ENCODE assay signal across 27 cellular contexts in the genomic region with DNA sequence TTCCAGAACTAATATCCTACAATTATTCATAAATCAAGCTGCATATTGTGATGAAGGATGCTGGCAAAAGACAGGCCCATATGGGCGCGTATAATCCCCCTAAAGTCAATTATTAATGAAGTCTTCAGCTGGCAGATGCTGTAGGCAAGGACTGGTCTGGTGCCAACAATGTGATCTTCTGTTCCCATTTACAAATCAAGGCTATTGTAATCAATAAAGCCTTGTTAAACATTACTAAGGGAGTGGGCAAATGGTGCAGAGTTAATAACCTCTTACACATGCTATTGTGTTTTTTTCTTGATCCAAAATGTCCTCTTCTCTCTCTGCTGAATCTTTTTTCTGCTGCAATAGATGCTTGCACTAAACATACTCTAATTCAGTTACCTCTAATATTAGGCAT.
DNase-seq lines count a peak whose midpoint lies in the region; ATAC-seq, FAIRE-seq and TF ChIP-seq lines count a peak whose summit lies in the region.
"Had no signal": no experiment of that assay in that cellular context is flagged by ENCODE, and none has a peak within 500 bp of the region (broad histone marks: within the 10 kb centered on the region; RNA-seq: fewer than 3 reads in every experiment).

No MANE protein-coding gene starts in this region.

- no peak overlapping the region for H3K27ac ChIP-seq in small intestine (ENCODE audit: low read depth in 1 of 2, low read length in 1 of 2)
- H3K27ac ChIP-seq: BLaER1 treated with 17β-estradiol and CSF1 and Interleukin-3, amounts not matched to agents 10 nM and 100 nM; cardiac muscle cell; heart left ventricle; lower lobe of right lung; right atrium auricular region; upper lobe of left lung had no signal

- H3K9me3 Mint-ChIP-seq in brain, result peaks cover 0 to 9% (median 2%) of the 10 kb centered on the region in 5 experiments
- H3K9me3 Mint-ChIP-seq: activated CD4-positive, alpha-beta memory T cell treated with anti-CD3 and anti-CD28 coated beads, Interleukin-2, amount 10 ng/mL, durations not matched to agents 7 days and 5 days; activated naive CD4-positive, alpha-beta T cell treated with anti-CD3 and anti-CD28 coated beads, Interleukin-2, amount 50 U/mL, for 72 hours; GM23338; IgD-negative memory B cell; stimulated activated effector memory CD8-positive, alpha-beta T cell treated with anti-CD3 and anti-CD28 coated beads, Interleukin-12 subunit alpha, Interleukin-12 subunit beta, amount 100 ng/mL, for 72 hours had no signal

- H3K4me3 ChIP-seq in small intestine (ENCODE audit: low read depth in 1 of 2, low read length in 2 of 2), result no peak overlapping the region
- H3K4me3 ChIP-seq: BLaER1 treated with 17β-estradiol and CSF1 and Interleukin-3, amounts not matched to agents 10 nM and 100 nM; cardiac muscle cell; GM23338; heart left ventricle; lower lobe of right lung; right atrium auricular region; upper lobe of left lung had no signal

- H3K27me3 Mint-ChIP-seq in brain, result peaks cover 6% of the 10 kb centered on the region
- H3K27me3 Mint-ChIP-seq: activated CD4-positive, alpha-beta memory T cell treated with anti-CD3 and anti-CD28 coated beads, Interleukin-2, amount 10 ng/mL, durations not matched to agents 7 days and 5 days had no signal

- H3K36me3 ChIP-seq in small intestine (ENCODE audit: control insufficient read depth in 2 of 2, insufficient read depth in 2 of 2, low read length in 2 of 2), result no peaks in the 10 kb centered on the region
- H3K36me3 ChIP-seq: BLaER1 treated with 17β-estradiol and CSF1 and Interleukin-3, amounts not matched to agents 10 nM and 100 nM; cardiac muscle cell; heart left ventricle; lower lobe of right lung; right atrium auricular region; upper lobe of left lung had no signal

- H3K27ac Mint-ChIP-seq in brain, result peak overlapping the region; percentile 10 to 86 (median 79)
- H3K27ac Mint-ChIP-seq: activated CD4-positive, alpha-beta memory T cell treated with anti-CD3 and anti-CD28 coated beads, Interleukin-2, amount 10 ng/mL, durations not matched to agents 7 days and 5 days; activated naive CD4-positive, alpha-beta T cell treated with anti-CD3 and anti-CD28 coated beads, Interleukin-2, amount 50 U/mL, for 72 hours; GM23338; IgD-negative memory B cell; nephron progenitor cell; stimulated activated effector memory CD8-positive, alpha-beta T cell treated with anti-CD3 and anti-CD28 coated beads, Interleukin-12 subunit alpha, Interleukin-12 subunit beta, amount 100 ng/mL, for 72 hours had no signal

- TF ChIP-seq CTCF in brain (conservative IDR thresholded peaks at IDR 0.05), result no peak

- H3K4me3 Mint-ChIP-seq in brain, result peak overlapping the region in 1 of 5 experiments; percentile 15
- H3K4me3 Mint-ChIP-seq: activated CD4-positive, alpha-beta memory T cell treated with anti-CD3 and anti-CD28 coated beads, Interleukin-2, amount 10 ng/mL, durations not matched to agents 7 days and 5 days; GM23338; IgD-negative memory B cell; nephron progenitor cell; stimulated activated effector memory CD8-positive, alpha-beta T cell treated with anti-CD3 and anti-CD28 coated beads, Interleukin-12 subunit alpha, Interleukin-12 subunit beta, amount 100 ng/mL, for 72 hours had no signal

- ATAC-seq in GM18520 (IDR thresholded peaks at IDR 0.05; ENCODE audit: unreplicated experiment), result no peak
- no peak for ATAC-seq in HG02852 (IDR thresholded peaks at IDR 0.05; ENCODE audit: unreplicated experiment)
- ATAC-seq in GM18511 (IDR thresholded peaks at IDR 0.05; ENCODE audit: unreplicated experiment), result no peak
- ATAC-seq: activated naive CD4-positive, alpha-beta T cell treated with anti-CD3 and anti-CD28 coated beads, Interleukin-2, amount 50 U/mL, for 72 hours; GM23338; heart left ventricle; lower lobe of right lung; stimulated activated effector memory CD8-positive, alpha-beta T cell treated with anti-CD3 and anti-CD28 coated beads, Interleukin-12 subunit alpha, Interleukin-12 subunit beta, amount 100 ng/mL, for 72 hours had no signal

- peak; percentile 36 for FAIRE-seq in small intestine (lab: Jason Lieb, UNC)
- FAIRE-seq: GM18507 had no signal

- peaks cover 22% of the 10 kb centered on the region for H3K4me1 Mint-ChIP-seq in brain
- H3K4me1 Mint-ChIP-seq: activated CD4-positive, alpha-beta memory T cell treated with anti-CD3 and anti-CD28 coated beads, Interleukin-2, amount 10 ng/mL, durations not matched to agents 7 days and 5 days; stimulated activated effector memory CD8-positive, alpha-beta T cell treated with anti-CD3 and anti-CD28 coated beads, Interleukin-12 subunit alpha, Interleukin-12 subunit beta, amount 100 ng/mL, for 72 hours had no signal

- H3K36me3 Mint-ChIP-seq in brain, result no peaks in the 10 kb centered on the region
- H3K36me3 Mint-ChIP-seq: activated naive CD4-positive, alpha-beta T cell treated with anti-CD3 and anti-CD28 coated beads, Interleukin-2, amount 50 U/mL, for 72 hours; IgD-negative memory B cell; stimulated activated effector memory CD8-positive, alpha-beta T cell treated with anti-CD3 and anti-CD28 coated beads, Interleukin-12 subunit alpha, Interleukin-12 subunit beta, amount 100 ng/mL, for 72 hours had no signal

- DNase-seq in NCI-H1092 treated with DMSO at 0.1 percent for 48 hours (lab: John Stamatoyannopoulos, UW) (peak; percentile 24), NCI-H446 (lab: John Stamatoyannopoulos, UW) (peak; percentile 75 to 89), small intestine (peak; percentile 79)
- DNase-seq: activated CD4-positive, alpha-beta memory T cell treated with anti-CD3 and anti-CD28 coated beads, Interleukin-2, amount 10 ng/mL, durations not matched to agents 7 days and 5 days; activated CD4-positive, CD25-positive, alpha-beta regulatory T cell treated with anti-CD3 and anti-CD28 coated beads, Interleukin-2, amount 50 U/mL, for 72 hours; activated CD8-positive, alpha-beta memory T cell treated with anti-CD3 and anti-CD28 coated beads, Interleukin-2, amount 50 U/mL, for 48 hours; anterior cingulate cortex; COR-L47; heart left ventricle; lower lobe of right lung; NCI-H526; nephron progenitor cell; stimulated activated CD4-positive, alpha-beta T cell treated with anti-CD3 and anti-CD28 coated beads, Interleukin-4, amount 100 ng/mL, for 24 hours; T-helper 1 cell; upper lobe of left lung had no signal

- peaks cover 0 to 5% of the 10 kb centered on the region in 2 donors for H3K4me1 ChIP-seq in small intestine (ENCODE audit: control insufficient read depth in 2 of 2, insufficient read depth in 1 of 2, low read depth in 1 of 2, low read length in 1 of 2)
- H3K4me1 ChIP-seq: lower lobe of right lung, right atrium auricular region, upper lobe of left lung had no signal

- 14 to 56% (median 31%) methylated on average over 2 of the region's 2 CpGs for WGBS in small intestine, 3 donors

- H3K9me3 ChIP-seq in small intestine (ENCODE audit: control insufficient read depth, low read depth), result no peaks in the 10 kb centered on the region
- H3K9me3 ChIP-seq: heart left ventricle, lower lobe of right lung, right atrium auricular region, upper lobe of left lung had no signal

- H3K27me3 ChIP-seq in small intestine (ENCODE audit: control insufficient read depth in 2 of 2, insufficient read depth in 2 of 2, low read length in 2 of 2), result no peaks in the 10 kb centered on the region
- H3K27me3 ChIP-seq: BLaER1 treated with 17β-estradiol and CSF1 and Interleukin-3, amounts not matched to agents 10 nM and 100 nM; cardiac muscle cell; heart left ventricle; right atrium auricular region; upper lobe of left lung had no signal

Comparison
In these comparisons a context has a peak if more than half of its experiments do, and no peak if none do; other contexts are left out.
1. DNase-seq: peak in every context shown above with its lines; median percentile 82 in NCI-H446; 79 in small intestine; 24 in NCI-H1092 treated with DMSO at 0.1 percent for 48 hours.